14 cellular contexts compared by ENCODE assay signal in genomic region chr14:97975960-97976359, GRCh38.
A peak's percentile ranks its signal among the peaks of the same experiment; 100 is the strongest.
DNase-seq lines count a peak whose midpoint lies in the region; ATAC-seq and TF ChIP-seq lines count a peak whose summit lies in the region.
"Had no signal": no experiment of that assay in that cellular context is flagged by ENCODE, and none has a peak within 500 bp of the region (broad histone marks: within the 10 kb centered on the region; RNA-seq: fewer than 3 reads in every experiment).

No MANE protein-coding gene starts in this region.

- DNase-seq in stimulated activated CD4-positive, alpha-beta T cell treated with anti-CD3 and anti-CD28 coated beads, Interleukin-2, amount 100 ng/mL, for 4 hours (ENCODE audit: low read depth), result peak; percentile 49
- DNase-seq in stimulated activated CD4-positive, alpha-beta T cell treated with anti-CD3 and anti-CD28 coated beads, Interleukin-4, amount 100 ng/mL, for 24 hours, result no peak
- no peak for DNase-seq in activated T-cell treated with anti-CD3 and anti-CD28 coated beads, Interleukin-2, amount 50 U/mL, for 72 hours
- no peak for DNase-seq in transverse colon
- no peak for DNase-seq in GM19240 (ENCODE audit: insufficient read length, low spot score)
- DNase-seq in MG63, result no peak
- DNase-seq in central memory CD4-positive, alpha-beta T cell, result no peak
- DNase-seq: AML-193, DMS79, NCI-H82, upper lobe of left lung had no signal

- intact Hi-C loops in transverse colon (cut with DNase I; ENCODE audit: low total_unique reads), result no loop called here

- ATAC-seq in activated T-cell treated with anti-CD3 and anti-CD28 coated beads, Interleukin-2, amount 50 U/mL, for 72 hours (replicated peaks in 1 of 2), result no peak

- H3K4me1 Mint-ChIP-seq in activated T-cell treated with anti-CD3 and anti-CD28 coated beads, Interleukin-2, amount 50 U/mL, for 72 hours (ENCODE audit: low read depth), result peaks cover 79% of the 10 kb centered on the region

- no peak for TF ChIP-seq EP300 in transverse colon (IDR thresholded peaks at IDR 0.05; ENCODE audit: low read depth)

- H3K4me3 ChIP-seq in esophagus (ENCODE audit: low read depth in 1 of 2, low read length in 2 of 2), result no peak overlapping the region
- no peak overlapping the region for H3K4me3 ChIP-seq in transverse colon
- no peak overlapping the region for H3K4me3 ChIP-seq in MG63
- H3K4me3 ChIP-seq: smooth muscle cell had no signal

- no peaks in the 10 kb centered on the region for H3K27me3 ChIP-seq in esophagus (ENCODE audit: control insufficient read depth in 1 of 2, insufficient read depth in 2 of 2, low read length in 2 of 2)
- no peaks in the 10 kb centered on the region for H3K27me3 ChIP-seq in transverse colon
- H3K27me3 ChIP-seq in MG63, result no peaks in the 10 kb centered on the region
- H3K27me3 ChIP-seq: upper lobe of left lung had no signal

- H3K27me3 Mint-ChIP-seq in activated T-cell treated with anti-CD3 and anti-CD28 coated beads, Interleukin-2, amount 50 U/mL, for 72 hours (ENCODE audit: low read depth), result no peaks in the 10 kb centered on the region

- WGBS in esophagus, 2 donors, result 62 to 70% methylated on average over 6 of the region's 6 CpGs
- WGBS in transverse colon (ENCODE audit: low coverage in 1 of 2), 2 donors, result 58 to 94% methylated on average over 6 of the region's 6 CpGs

- peak overlapping the region; percentile 89 to 97 for H3K4me3 Mint-ChIP-seq in activated T-cell treated with anti-CD3 and anti-CD28 coated beads, Interleukin-2, amount 50 U/mL, for 72 hours
- H3K4me3 Mint-ChIP-seq: mesothelial cell of epicardium had no signal

- H3K36me3 Mint-ChIP-seq in activated T-cell treated with anti-CD3 and anti-CD28 coated beads, Interleukin-2, amount 50 U/mL, for 72 hours (ENCODE audit: insufficient read depth in 2 of 2), result peaks cover 17 to 29% of the 10 kb centered on the region in 2 donors
- H3K36me3 Mint-ChIP-seq: mesothelial cell of epicardium had no signal

- TF ChIP-seq POLR2A in transverse colon (IDR thresholded peaks at IDR 0.05), result no peak

- peak overlapping the region; percentile 99 for H3K27ac Mint-ChIP-seq in activated T-cell treated with anti-CD3 and anti-CD28 coated beads, Interleukin-2, amount 50 U/mL, for 72 hours
- H3K27ac Mint-ChIP-seq: mesothelial cell of epicardium had no signal

- H3K9me3 Mint-ChIP-seq in activated T-cell treated with anti-CD3 and anti-CD28 coated beads, Interleukin-2, amount 50 U/mL, for 72 hours, result peaks cover 0 to 4% of the 10 kb centered on the region in 2 donors
- H3K9me3 Mint-ChIP-seq: mesothelial cell of epicardium had no signal

- in situ Hi-C loops in transverse colon (cut with MboI; ENCODE audit: low pct_ligation_motif_present in 1 of 4, low pct_unique_long_range_greater_than_20kb in 1 of 4, low sequenced_read_pairs in 3 of 4), result loop anchor here in 1 of 4 donors (25.0 kb wide), 1 partner anchor 1286 kb away; the partner anchor contains the start of gene BCL11B

- H3K36me3 ChIP-seq in esophagus (ENCODE audit: control insufficient read depth in 2 of 2, insufficient read depth in 2 of 2, low read length in 1 of 2) (no peaks in the 10 kb centered on the region), transverse colon (no peaks in the 10 kb centered on the region), MG63 (no peaks in the 10 kb centered on the region)
- H3K36me3 ChIP-seq: upper lobe of left lung had no signal

- H3K9me3 ChIP-seq in esophagus (ENCODE audit: control insufficient read depth in 2 of 2, insufficient read depth in 1 of 2, low read depth in 1 of 2, low read length in 1 of 2), result no peaks in the 10 kb centered on the region
- H3K9me3 ChIP-seq in transverse colon, result no peaks in the 10 kb centered on the region
- H3K9me3 ChIP-seq in MG63, result no peaks in the 10 kb centered on the region
- H3K9me3 ChIP-seq: upper lobe of left lung had no signal

- peaks cover 0 to 4% of the 10 kb centered on the region in 2 donors for H3K4me1 ChIP-seq in esophagus (ENCODE audit: control insufficient read depth in 2 of 2, insufficient read depth in 2 of 2, low read length in 1 of 2)
- H3K4me1 ChIP-seq in transverse colon, result peaks cover 0 to 36% (median 20%) of the 10 kb centered on the region in 4 donors

- TF ChIP-seq CTCF in transverse colon (IDR thresholded peaks at IDR 0.05), result no peak

- H3K27ac ChIP-seq in esophagus (ENCODE audit: low read depth in 2 of 2, low read length in 1 of 2) (peak overlapping the region; percentile 62 to 65), transverse colon (peak overlapping the region; percentile 75 to 84 (median 81))
